In genomic region chr13:75308222-75308621, GRCh38 we compare ENCODE assay signal across 15 cellular contexts.
DNase-seq lines count a peak whose midpoint lies in the region; ATAC-seq lines count a peak whose summit lies in the region.
"Had no signal": no experiment of that assay in that cellular context is flagged by ENCODE, and none has a peak within 500 bp of the region (broad histone marks: within the 10 kb centered on the region; RNA-seq: fewer than 3 reads in every experiment).

No MANE protein-coding gene starts in this region.

- no peaks in the 10 kb centered on the region for H3K27me3 Mint-ChIP-seq in stimulated activated naive CD8-positive, alpha-beta T cell treated with anti-CD3 and anti-CD28 coated beads, Interleukin-15, Interleukin-2, amounts not matched to agents 100 ng/mL and 50 ng/mL, for 24 hours
- H3K27me3 Mint-ChIP-seq: central memory CD8-positive, alpha-beta T cell had no signal

- peaks cover 12% of the 10 kb centered on the region for H3K9me3 Mint-ChIP-seq in stimulated activated naive CD8-positive, alpha-beta T cell treated with anti-CD3 and anti-CD28 coated beads, Interleukin-15, Interleukin-2, amounts not matched to agents 100 ng/mL and 50 ng/mL, for 24 hours
- H3K9me3 Mint-ChIP-seq: T-helper 1 cell treated with Interleukin-12 subunit alpha and Interleukin-12 subunit beta and Interleukin-4 antibody, amounts not matched to agents 30 μg/mL and 1 μg/mL, for 36 hours had no signal

- peak overlapping the region; percentile 69 for H3K4me3 Mint-ChIP-seq in stimulated activated naive CD8-positive, alpha-beta T cell treated with anti-CD3 and anti-CD28 coated beads, Interleukin-15, Interleukin-2, amounts not matched to agents 100 ng/mL and 50 ng/mL, for 24 hours
- H3K4me3 Mint-ChIP-seq: central memory CD8-positive, alpha-beta T cell; T-helper 1 cell treated with Interleukin-12 subunit alpha and Interleukin-12 subunit beta and Interleukin-4 antibody, amounts not matched to agents 30 μg/mL and 1 μg/mL, for 36 hours had no signal

- peaks cover 87% of the 10 kb centered on the region for H3K4me1 Mint-ChIP-seq in stimulated activated naive CD8-positive, alpha-beta T cell treated with anti-CD3 and anti-CD28 coated beads, Interleukin-15, Interleukin-2, amounts not matched to agents 100 ng/mL and 50 ng/mL, for 24 hours (ENCODE audit: low read depth)
- H3K4me1 Mint-ChIP-seq: central memory CD8-positive, alpha-beta T cell had no signal

- peak overlapping the region; percentile 64 for H3K27ac Mint-ChIP-seq in stimulated activated naive CD8-positive, alpha-beta T cell treated with anti-CD3 and anti-CD28 coated beads, Interleukin-15, Interleukin-2, amounts not matched to agents 100 ng/mL and 50 ng/mL, for 24 hours
- H3K27ac Mint-ChIP-seq: T-helper 1 cell treated with Interleukin-12 subunit alpha and Interleukin-12 subunit beta and Interleukin-4 antibody, amounts not matched to agents 30 μg/mL and 1 μg/mL, for 36 hours had no signal

- DNase-seq in activated T-cell treated with anti-CD3 and anti-CD28 coated beads for 48 hours (ENCODE audit: low read depth) (peak; percentile 33), activated T-cell treated with anti-CD3 and anti-CD28 coated beads for 4 hours (no peak), COLO668 (lab: John Stamatoyannopoulos, UW; ENCODE audit: unreplicated experiment) (no peak), OCI-M1 (lab: John Stamatoyannopoulos, UW) (no peak), D341Med (ENCODE audit: low spot score) (no peak)
- peak; percentile 47 to 55 for DNase-seq in activated T-cell treated with anti-CD3 and anti-CD28 coated beads, Interleukin-2, amount 50 U/mL, for 48 hours
- DNase-seq: activated CD8-positive, alpha-beta memory T cell treated with anti-CD3 and anti-CD28 coated beads, Interleukin-2, amount 50 U/mL, for 4 hours; DND-41; esophagus squamous epithelium; mesendoderm; NCI-H1436 treated with DMSO at 0.1 percent for 48 hours had no signal

- H3K36me3 Mint-ChIP-seq in stimulated activated naive CD8-positive, alpha-beta T cell treated with anti-CD3 and anti-CD28 coated beads, Interleukin-15, Interleukin-2, amounts not matched to agents 100 ng/mL and 50 ng/mL, for 24 hours (ENCODE audit: low read depth) = peaks cover 84% of the 10 kb centered on the region

- ATAC-seq in HG02678 (IDR thresholded peaks at IDR 0.05; ENCODE audit: unreplicated experiment) = peak; percentile 62

Comparison
In these comparisons a context has a peak if more than half of its experiments do, and no peak if none do; other contexts are left out.
1. DNase-seq: peak in activated T-cell treated with anti-CD3 and anti-CD28 coated beads for 48 hours (single experiment) and activated T-cell treated with anti-CD3 and anti-CD28 coated beads, Interleukin-2, amount 50 U/mL, for 48 hours (2 of 2); none in activated T-cell treated with anti-CD3 and anti-CD28 coated beads for 4 hours (single experiment), COLO668 (single experiment), OCI-M1 (single experiment) and D341Med (single experiment).